Comparison of ENCODE assay signal across 23 cellular contexts in genomic region chr12:38465020-38465419, GRCh38.
"Had no signal": no experiment of that assay in that cellular context is flagged by ENCODE, and none has a peak within 500 bp of the region (broad histone marks: within the 10 kb centered on the region; RNA-seq: fewer than 3 reads in every experiment).

No MANE protein-coding gene starts in this region.

- H3K9me3 Mint-ChIP-seq: activated naive CD8-positive, alpha-beta T cell treated with anti-CD3 and anti-CD28 coated beads, Interleukin-2, amount 10 ng/mL, durations not matched to agents 7 days and 5 days; mesothelial cell of epicardium; stimulated activated effector memory CD8-positive, alpha-beta T cell treated with anti-CD3 and anti-CD28 coated beads, Interleukin-12 subunit alpha, Interleukin-12 subunit beta, amount 100 ng/mL, for 72 hours had no signal

- H3K4me1 Mint-ChIP-seq: activated B cell treated with CpG ODN at 0.5 μM for 24 hours; activated CD4-positive, alpha-beta T cell treated with anti-CD3 and anti-CD28 coated beads for 36 hours; activated naive CD8-positive, alpha-beta T cell treated with anti-CD3 and anti-CD28 coated beads, Interleukin-2, amount 10 ng/mL, durations not matched to agents 7 days and 5 days; central memory CD8-positive, alpha-beta T cell; mesothelial cell of epicardium; naive thymus-derived CD8-positive, alpha-beta T cell; stimulated activated effector memory CD8-positive, alpha-beta T cell treated with anti-CD3 and anti-CD28 coated beads, Interleukin-12 subunit alpha, Interleukin-12 subunit beta, amount 100 ng/mL, for 72 hours; stimulated activated naive CD8-positive, alpha-beta T cell treated with anti-CD3 and anti-CD28 coated beads, Interleukin-15, amount 100 ng/mL, for 72 hours had no signal

- H3K27me3 ChIP-seq: breast epithelium, esophagus muscularis mucosa, hepatocyte, left lung, tibial artery had no signal

- H3K79me2 ChIP-seq: hepatocyte had no signal

- H3K27ac Mint-ChIP-seq: activated B cell treated with CpG ODN at 0.5 μM for 24 hours; activated CD4-positive, alpha-beta T cell treated with anti-CD3 and anti-CD28 coated beads for 36 hours; activated naive CD8-positive, alpha-beta T cell treated with anti-CD3 and anti-CD28 coated beads, Interleukin-2, amount 10 ng/mL, durations not matched to agents 7 days and 5 days; effector memory CD8-positive, alpha-beta T cell; mesothelial cell of epicardium; stimulated activated effector memory CD8-positive, alpha-beta T cell treated with anti-CD3 and anti-CD28 coated beads, Interleukin-12 subunit alpha, Interleukin-12 subunit beta, amount 100 ng/mL, for 72 hours; stimulated activated naive CD8-positive, alpha-beta T cell treated with anti-CD3 and anti-CD28 coated beads, Interleukin-15, amount 100 ng/mL, for 72 hours had no signal

- H3K27me3 Mint-ChIP-seq: activated B cell treated with CpG ODN at 0.5 μM for 24 hours; activated CD4-positive, alpha-beta T cell treated with anti-CD3 and anti-CD28 coated beads for 36 hours; activated naive CD8-positive, alpha-beta T cell treated with anti-CD3 and anti-CD28 coated beads, Interleukin-2, amount 10 ng/mL, durations not matched to agents 7 days and 5 days; central memory CD8-positive, alpha-beta T cell; effector memory CD8-positive, alpha-beta T cell; naive thymus-derived CD8-positive, alpha-beta T cell; stimulated activated naive CD8-positive, alpha-beta T cell treated with anti-CD3 and anti-CD28 coated beads, Interleukin-15, amount 100 ng/mL, for 72 hours had no signal

- H3K36me3 Mint-ChIP-seq: activated naive CD8-positive, alpha-beta T cell treated with anti-CD3 and anti-CD28 coated beads, Interleukin-2, amount 10 ng/mL, durations not matched to agents 7 days and 5 days; mesothelial cell of epicardium; naive thymus-derived CD8-positive, alpha-beta T cell; stimulated activated effector memory CD8-positive, alpha-beta T cell treated with anti-CD3 and anti-CD28 coated beads, Interleukin-12 subunit alpha, Interleukin-12 subunit beta, amount 100 ng/mL, for 72 hours had no signal

- H3K9me3 ChIP-seq: breast epithelium, esophagus muscularis mucosa, left lung, tibial artery had no signal

- DNase-seq: activated B cell treated with CpG ODN at 0.5 μM for 24 hours; activated CD4-positive, alpha-beta T cell treated with anti-CD3 and anti-CD28 coated beads for 36 hours; activated CD4-positive, alpha-beta T cell treated with anti-CD3 and anti-CD28 coated beads, Interleukin-2, amount 50 U/mL, for 48 hours; activated naive CD4-positive, alpha-beta T cell treated with Interleukin-2 at 50 U/mL for 16 hours; activated naive CD8-positive, alpha-beta T cell treated with anti-CD3 and anti-CD28 coated beads, Interleukin-2, amount 10 ng/mL, durations not matched to agents 7 days and 5 days; activated T-cell treated with anti-CD3 and anti-CD28 coated beads, Interleukin-2, amount 50 U/mL, for 48 hours; amniotic stem cell; effector memory CD8-positive, alpha-beta T cell; glutamatergic neuron; kidney glomerular epithelial cell; left lung; naive thymus-derived CD8-positive, alpha-beta T cell; small intestine; stimulated activated CD4-positive, alpha-beta T cell treated with anti-CD3 and anti-CD28 coated beads, Interleukin-2, amount 100 ng/mL, for 24 hours; stimulated activated naive CD8-positive, alpha-beta T cell treated with anti-CD3 and anti-CD28 coated beads, Interleukin-15, amount 100 ng/mL, for 72 hours; tibial artery had no signal

- H3K4me3 ChIP-seq: breast epithelium, esophagus muscularis mucosa, hepatocyte, left lung, tibial artery had no signal

- H2AFZ ChIP-seq: hepatocyte had no signal

- H3K36me3 ChIP-seq: breast epithelium, esophagus muscularis mucosa, left lung, tibial artery had no signal

- ATAC-seq: activated CD4-positive, alpha-beta T cell treated with anti-CD3 and anti-CD28 coated beads for 36 hours; effector memory CD8-positive, alpha-beta T cell; left lung; naive thymus-derived CD8-positive, alpha-beta T cell; sciatic nerve; stimulated activated effector memory CD8-positive, alpha-beta T cell treated with anti-CD3 and anti-CD28 coated beads, Interleukin-12 subunit alpha, Interleukin-12 subunit beta, amount 100 ng/mL, for 72 hours; stimulated activated naive CD8-positive, alpha-beta T cell treated with anti-CD3 and anti-CD28 coated beads, Interleukin-15, amount 100 ng/mL, for 72 hours had no signal

- H3K27ac ChIP-seq: breast epithelium, esophagus muscularis mucosa, hepatocyte, left lung, tibial artery had no signal

- H3K4me1 ChIP-seq: breast epithelium, esophagus muscularis mucosa, left lung, tibial artery had no signal

- H3K4me2 ChIP-seq: hepatocyte had no signal

- H3K4me3 Mint-ChIP-seq: activated B cell treated with CpG ODN at 0.5 μM for 24 hours; activated CD4-positive, alpha-beta T cell treated with anti-CD3 and anti-CD28 coated beads for 36 hours; activated naive CD8-positive, alpha-beta T cell treated with anti-CD3 and anti-CD28 coated beads, Interleukin-2, amount 10 ng/mL, durations not matched to agents 7 days and 5 days; central memory CD8-positive, alpha-beta T cell; effector memory CD8-positive, alpha-beta T cell; mesothelial cell of epicardium; naive thymus-derived CD8-positive, alpha-beta T cell; stimulated activated effector memory CD8-positive, alpha-beta T cell treated with anti-CD3 and anti-CD28 coated beads, Interleukin-12 subunit alpha, Interleukin-12 subunit beta, amount 100 ng/mL, for 72 hours; stimulated activated naive CD8-positive, alpha-beta T cell treated with anti-CD3 and anti-CD28 coated beads, Interleukin-15, amount 100 ng/mL, for 72 hours had no signal
